8 cellular contexts compared by ENCODE assay signal in genomic region chr2:68250652-68251186, GRCh38. TPM values are rescaled to one million over a fixed set of nuclear protein-coding genes. Genes with fewer than 3 reads are reported as not detected.
DNase-seq lines count a peak whose midpoint lies in the region; ATAC-seq and TF ChIP-seq lines count a peak whose summit lies in the region.

No MANE protein-coding gene starts in this region.

- H3K27ac ChIP-seq in KOPT-K1 (ENCODE audit: low read depth, low read length, poor library complexity, severe bottlenecking) (peak overlapping the region; percentile 84), colonic mucosa (peak overlapping the region; percentile 99)

- peaks cover 8% of the 10 kb centered on the region for H3K36me3 Mint-ChIP-seq in natural killer cell

- H3K27ac Mint-ChIP-seq in natural killer cell = peak overlapping the region in 1 of 2 donors; percentile 97

- H3K4me1 ChIP-seq in BE2C (no peaks in the 10 kb centered on the region), colonic mucosa (peaks cover 16% of the 10 kb centered on the region)

- H3K27me3 ChIP-seq in BE2C (no peaks in the 10 kb centered on the region), colonic mucosa (no peaks in the 10 kb centered on the region)

- no peaks in the 10 kb centered on the region for H3K9me3 Mint-ChIP-seq in natural killer cell

- H3K36me3 ChIP-seq in BE2C = peaks cover 5% of the 10 kb centered on the region; the same call in 1 of the 2 replicates
- H3K36me3 ChIP-seq in KOPT-K1 (ENCODE audit: insufficient read depth, low read length) = peaks cover 25% of the 10 kb centered on the region
- H3K36me3 ChIP-seq in colonic mucosa = no peaks in the 10 kb centered on the region

- no peak for TF ChIP-seq CTCF in BE2C (IDR thresholded peaks at IDR 0.05; ENCODE audit: low read depth, low read length)
- TF ChIP-seq CTCF in colonic mucosa (IDR thresholded peaks at IDR 0.05) = no peak
- TF ChIP-seq CTCF in natural killer cell (IDR thresholded peaks at IDR 0.05) = no peak

- DNase-seq in BE2C (no peak), colonic mucosa (no peak), natural killer cell (no peak)

- H3K4me1 Mint-ChIP-seq in natural killer cell = peaks cover 28 to 37% of the 10 kb centered on the region in 2 donors

- H3K9ac ChIP-seq in colonic mucosa (ENCODE audit: low read depth in 2 of 2, low read length in 2 of 2) = peak overlapping the region in 1 of 2 donors; percentile 90

- H3K4me3 Mint-ChIP-seq in natural killer cell = peak overlapping the region; percentile 94

- peak overlapping the region; percentile 85 for H3K4me3 ChIP-seq in BE2C (ENCODE audit: low read depth, low read length)
- peak overlapping the region; percentile 61 for H3K4me3 ChIP-seq in colonic mucosa

- ATAC-seq in natural killer cell (no peak), HG02678 (IDR thresholded peaks at IDR 0.05; ENCODE audit: unreplicated experiment) (no peak), GM18873 (IDR thresholded peaks at IDR 0.05; ENCODE audit: low FRiP score, unreplicated experiment) (no peak), GM19452 (IDR thresholded peaks at IDR 0.05; ENCODE audit: unreplicated experiment) (no peak), HG03095 (IDR thresholded peaks at IDR 0.05; ENCODE audit: unreplicated experiment) (no peak)

- intact Hi-C loops in colonic mucosa (cut with DNase I) = no loop called here
- intact Hi-C loops in natural killer cell (cut with micrococcal nuclease) = loop anchor here (1.0 to 5.0 kb wide), 3 partner anchors 54 to 191 kb away; partner anchors contain the start of gene PLEK

- H3K9me3 ChIP-seq in BE2C = no peaks in the 10 kb centered on the region
- no peaks in the 10 kb centered on the region for H3K9me3 ChIP-seq in KOPT-K1 (ENCODE audit: insufficient read depth, low read length, poor library complexity, severe bottlenecking)
- H3K9me3 ChIP-seq in colonic mucosa = no peaks in the 10 kb centered on the region

- peaks cover 0 to 3% of the 10 kb centered on the region in 2 donors for H3K27me3 Mint-ChIP-seq in natural killer cell (ENCODE audit: low read depth in 2 of 2)

RNA-seq across cellular contexts. Expression of gene PPP3R1, which starts 1.6 kb away (rescaled TPM):
- 27.0 TPM for polyA plus RNA-seq in BE2C (2012; ENCODE audit: insufficient read depth, insufficient read length, low read depth)
- total RNA-seq in colonic mucosa (10 to 100 TPM; 45.1 to 67.8 TPM), natural killer cell (10 to 100 TPM; 77.8 to 86.2 (median 79.9) TPM)
